ENCODE assay signal across 8 cellular contexts in the genomic region with DNA sequence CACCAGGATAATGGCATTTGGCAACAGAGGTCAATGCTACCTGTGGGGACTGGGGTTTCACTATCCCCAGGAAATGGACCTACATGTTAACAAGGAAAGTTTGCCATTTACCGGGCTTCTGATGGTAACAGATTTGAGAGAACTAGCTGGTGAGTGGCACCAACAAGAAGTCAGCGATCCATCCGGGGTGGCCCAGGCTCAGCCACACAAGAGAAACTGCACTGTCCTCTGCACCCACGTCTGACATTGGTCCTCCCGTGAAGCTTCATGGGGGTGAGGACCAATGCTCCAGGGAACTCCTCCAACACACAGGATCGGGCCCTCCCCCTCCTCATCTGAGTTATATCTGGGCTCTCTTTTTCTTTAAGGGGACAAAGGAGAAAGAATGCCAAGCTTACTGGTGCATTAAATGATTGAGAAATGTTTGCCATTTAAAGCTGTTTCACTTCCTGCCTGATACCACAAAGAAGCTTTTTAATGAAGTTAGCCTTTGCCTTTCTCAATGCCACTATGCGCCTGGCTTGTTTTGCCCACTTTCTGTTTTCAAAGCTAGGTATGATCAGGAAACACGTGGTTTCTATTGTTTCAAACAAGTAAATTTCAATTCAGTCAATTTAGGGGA.
DNase-seq lines count a peak whose midpoint lies in the region; ATAC-seq, FAIRE-seq and TF ChIP-seq lines count a peak whose summit lies in the region.

No MANE protein-coding gene starts in this region.

- H3K9me3 ChIP-seq in Karpas-422 (ENCODE audit: low read length) (no peaks in the 10 kb centered on the region), stomach (no peaks in the 10 kb centered on the region)

- peak overlapping the region; percentile 61 for H3K27ac ChIP-seq in Karpas-422 (ENCODE audit: low read length)
- H3K27ac ChIP-seq in coronary artery, result peak overlapping the region in 1 of 2 donors; percentile 36
- peak overlapping the region in 4 of 5 donors; percentile 35 to 72 (median 47) for H3K27ac ChIP-seq in stomach

- H3K27me3 ChIP-seq in Karpas-422 (ENCODE audit: low read length) (no peaks in the 10 kb centered on the region), stomach (no peaks in the 10 kb centered on the region)

- TF ChIP-seq CTCF in coronary artery (IDR thresholded peaks at IDR 0.05), result no peak
- TF ChIP-seq CTCF in stomach (IDR thresholded peaks at IDR 0.05), result no peak
- TF ChIP-seq CTCF in D721Med (IDR thresholded peaks at IDR 0.05; ENCODE audit: insufficient read depth, missing control alignments), result no peak

- DNase-seq in Karpas-422 (peak; percentile 89), coronary artery (ENCODE audit: low spot score) (no peak), stomach (no peak), D721Med (ENCODE audit: insufficient read length, low spot score) (no peak), activated gamma-delta T cell (lab: John Stamatoyannopoulos, UW) (no peak)
- no peak for DNase-seq in effector CD8-positive, alpha-beta T cell (lab: John Stamatoyannopoulos, UW)

- no peak for FAIRE-seq in D721Med (lab: Jason Lieb, UNC)

- WGBS in stomach, 5 donors, result 37 to 47% (median 42%) methylated on average over 8 of the region's 8 CpGs

- no peaks in the 10 kb centered on the region for H3K36me3 ChIP-seq in Karpas-422 (ENCODE audit: insufficient read depth, low read length)
- no peaks in the 10 kb centered on the region for H3K36me3 ChIP-seq in stomach

- peak overlapping the region; percentile 68 for H3K4me2 ChIP-seq in Karpas-422 (ENCODE audit: low read depth, low read length, poor library complexity, severe bottlenecking)

- H3K9me2 ChIP-seq in Karpas-422 (replicated peaks; ENCODE audit: insufficient read depth, low read length), result no peaks in the 10 kb centered on the region

- ATAC-seq in GM18508 (IDR thresholded peaks at IDR 0.05; ENCODE audit: insufficient read depth, unreplicated experiment), result peak; percentile 42
- peak; percentile 47 for ATAC-seq in GM21619 (IDR thresholded peaks at IDR 0.05; ENCODE audit: unreplicated experiment)

- intact Hi-C loops in stomach (cut with DNase I; ENCODE audit: low total_unique reads), result no loop called here

- H2AFZ ChIP-seq in Karpas-422 (ENCODE audit: low read length), result peak overlapping the region; percentile 71; the same call in 1 of the 2 replicates

- H3K9ac ChIP-seq in Karpas-422 (ENCODE audit: low read length), result peak overlapping the region; percentile 54

- TF ChIP-seq EP300 in stomach (IDR thresholded peaks at IDR 0.05), result no peak

- H3K4me3 ChIP-seq in Karpas-422 (ENCODE audit: low read length) (peak overlapping the region; percentile 36), coronary artery (peak overlapping the region; percentile 40), stomach (peak overlapping the region in 1 of 4 donors; percentile 4)

- no peak for TF ChIP-seq POLR2A in stomach (IDR thresholded peaks at IDR 0.05)

- no peaks in the 10 kb centered on the region for H3K79me2 ChIP-seq in Karpas-422 (ENCODE audit: low read length)

- H4K20me1 ChIP-seq in Karpas-422 (ENCODE audit: insufficient read depth, low read depth, low read length), result no peaks in the 10 kb centered on the region

- peaks cover 63% of the 10 kb centered on the region for H3K4me1 ChIP-seq in Karpas-422 (ENCODE audit: low read length)
- peaks cover 16 to 75% (median 33%) of the 10 kb centered on the region in 4 donors for H3K4me1 ChIP-seq in stomach
